ENCODE assay signal across 29 cellular contexts in the genomic region with DNA sequence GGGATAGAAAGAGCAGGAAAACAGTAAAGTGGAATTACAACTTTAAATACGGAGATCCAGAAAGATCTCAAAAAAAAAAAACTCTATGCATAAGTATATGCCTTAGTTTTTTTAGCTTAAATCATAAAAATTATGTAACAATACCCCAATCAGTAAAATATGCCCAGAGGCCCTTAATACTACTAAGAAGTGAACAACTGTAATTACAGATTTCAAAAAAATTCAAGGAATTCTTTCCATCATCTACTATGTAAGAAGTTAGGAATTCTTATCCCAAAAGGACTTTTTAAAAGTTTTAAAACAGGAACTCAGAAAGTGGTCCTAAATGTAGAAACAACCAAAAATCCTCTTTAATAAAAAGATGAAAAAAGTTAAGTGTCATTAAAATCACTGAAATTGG.
A peak's percentile ranks its signal among the peaks of the same experiment; 100 is the strongest.
DNase-seq lines count a peak whose midpoint lies in the region; FAIRE-seq and TF ChIP-seq lines count a peak whose summit lies in the region.
"Had no signal": no experiment of that assay in that cellular context is flagged by ENCODE, and none has a peak within 500 bp of the region (broad histone marks: within the 10 kb centered on the region; RNA-seq: fewer than 3 reads in every experiment).

No MANE protein-coding gene starts in this region.

- H3K4me3 ChIP-seq in mammary epithelial cell (replicated peaks in 1 of 3; ENCODE audit: insufficient read depth in 1 of 3, low read depth in 2 of 3, low read length in 3 of 3) = no peak overlapping the region
- H3K4me3 ChIP-seq in breast epithelium = no peak overlapping the region
- H3K4me3 ChIP-seq in skeletal muscle satellite cell (ENCODE audit: low read length) = no peak overlapping the region
- no peak overlapping the region for H3K4me3 ChIP-seq in neuronal stem cell (ENCODE audit: low read length in 2 of 2)
- H3K4me3 ChIP-seq: gastroesophageal sphincter, ovary, spleen, tibial nerve had no signal

- no peak overlapping the region for H3K4ac ChIP-seq in neuronal stem cell (ENCODE audit: low read length)

- H3K79me1 ChIP-seq in neuronal stem cell (ENCODE audit: low read depth, low read length) = no peaks in the 10 kb centered on the region

- H3K4me2 ChIP-seq in mammary epithelial cell (ENCODE audit: insufficient read depth, low read depth, low read length) (peak overlapping the region; percentile 16), skeletal muscle satellite cell (ENCODE audit: low read length) (peak overlapping the region; percentile 59), neuronal stem cell (ENCODE audit: insufficient read depth, low read length, poor library complexity, severe bottlenecking) (no peak overlapping the region)

- DNase-seq in mammary epithelial cell (no peak), breast epithelium (ENCODE audit: low spot score in 2 of 2) (no peak), amniotic epithelial cell (ENCODE audit: low read depth) (peak; percentile 7), frontal cortex (ENCODE audit: low spot score in 2 of 2) (no peak), neuronal stem cell (ENCODE audit: low spot score) (no peak), DMS153 (lab: John Stamatoyannopoulos, UW) (no peak)
- DNase-seq in activated CD4-positive, alpha-beta T cell treated with anti-CD3 and anti-CD28 coated beads for 48 hours = no peak
- DNase-seq: activated CD4-positive, CD25-positive, alpha-beta regulatory T cell treated with anti-CD3 and anti-CD28 coated beads, Interleukin-2, amount 50 U/mL, for 72 hours; activated CD8-positive, alpha-beta T cell treated with anti-CD3 and anti-CD28 coated beads for 36 hours; activated naive CD8-positive, alpha-beta T cell treated with anti-CD3 and anti-CD28 coated beads, Interleukin-2, amount 50 U/mL, for 24 hours; activated T-cell treated with anti-CD3 and anti-CD28 coated beads for 4 hours; AML-193; CD4-positive, alpha-beta T cell; hippocampal formation; left ventricle myocardium superior; midbrain; natural killer cell; NCI-H1092 treated with DMSO at 0.1 percent for 48 hours; NCI-H2029; NCI-H526; NK-92 treated with Interleukin-12 subunit alpha and Interleukin-12 subunit beta, amount 100 ng/mL, for 24 hours; ovary; retina; SHP77 treated with DMSO at 0.1 percent for 48 hours; spleen had no signal

- no peak overlapping the region for H4K8ac ChIP-seq in neuronal stem cell (ENCODE audit: low read depth, low read length)

- FAIRE-seq in frontal cortex (lab: Jason Lieb, UNC) = peak; percentile 19

- no peak overlapping the region for H2AFZ ChIP-seq in mammary epithelial cell (ENCODE audit: low read depth, low read length)
- H2AFZ ChIP-seq in neuronal stem cell (ENCODE audit: low read length) = no peak overlapping the region

- CTCF ChIA-PET in mammary epithelial cell (lab: Charles Lee; ENCODE audit: low non-redundant PET) = no interaction called here

- no peak overlapping the region for H2AK5ac ChIP-seq in neuronal stem cell (ENCODE audit: low read depth, low read length)

- peaks cover 3% of the 10 kb centered on the region for H3K36me3 ChIP-seq in mammary epithelial cell (ENCODE audit: insufficient read depth, low read length)
- H3K36me3 ChIP-seq in breast epithelium = no peaks in the 10 kb centered on the region
- no peaks in the 10 kb centered on the region for H3K36me3 ChIP-seq in skeletal muscle satellite cell (ENCODE audit: insufficient read depth, low read length)
- peaks cover 2 to 46% of the 10 kb centered on the region in 2 donors for H3K36me3 ChIP-seq in neuronal stem cell (replicated peaks in 1 of 2; ENCODE audit: control insufficient read depth in 2 of 2, insufficient read depth in 2 of 2, low read length in 2 of 2)
- H3K36me3 ChIP-seq: ovary had no signal

- H3K27me3 ChIP-seq in mammary epithelial cell (ENCODE audit: insufficient read depth, low read length) (no peaks in the 10 kb centered on the region), breast epithelium (no peaks in the 10 kb centered on the region), skeletal muscle satellite cell (ENCODE audit: control insufficient read depth, insufficient read depth, low read length) (no peaks in the 10 kb centered on the region), neuronal stem cell (ENCODE audit: control insufficient read depth in 3 of 3, insufficient read depth in 3 of 3, low read depth in 1 of 3, low read length in 3 of 3) (no peaks in the 10 kb centered on the region)
- H3K27me3 ChIP-seq: gastroesophageal sphincter, ovary, spleen, tibial nerve had no signal

- H2BK12ac ChIP-seq in neuronal stem cell (ENCODE audit: low read length) = no peak overlapping the region

- H3K9ac ChIP-seq in mammary epithelial cell (ENCODE audit: insufficient read depth, low read length) (no peak overlapping the region), skeletal muscle satellite cell (ENCODE audit: low read depth, low read length) (peak overlapping the region; percentile 67), neuronal stem cell (ENCODE audit: low read depth, low read length, poor library complexity) (no peak overlapping the region)

- no peaks in the 10 kb centered on the region for H4K20me1 ChIP-seq in mammary epithelial cell (ENCODE audit: insufficient read depth, low read length)

- no peak overlapping the region for H2BK15ac ChIP-seq in neuronal stem cell (ENCODE audit: low read length)

- intact Hi-C loops in mammary epithelial cell (cut with micrococcal nuclease) (no loop called here), breast epithelium (cut with DNase I; ENCODE audit: low total_unique reads) (no loop called here)

- BruUV-seq in mammary epithelial cell (replicated peaks; lab: Mats Ljungman, UMichigan) = no TSS peak

- WGBS in mammary epithelial cell (ENCODE audit: low coverage, missing lambda C conversion rate) = 11% methylated on average over 1 of the region's 1 CpG
- WGBS in neuronal stem cell (ENCODE audit: extremely low coverage in 2 of 2, insufficient read length in 2 of 2, insufficient replicate concordance in 1 of 2), 2 donors = no CpG with 5 or more reads among the region's 1 CpG

- no peak overlapping the region for H3K18ac ChIP-seq in neuronal stem cell (ENCODE audit: low read length)

- no peak for TF ChIP-seq POLR2A in breast epithelium (IDR thresholded peaks at IDR 0.05)

- dilution Hi-C loops in mammary epithelial cell (cut with HindIII; ENCODE audit: low sequenced_read_pairs) = no loop called here

- H3K9me3 ChIP-seq in mammary epithelial cell (replicated peaks; ENCODE audit: insufficient read depth, low read length) (no peaks in the 10 kb centered on the region), breast epithelium (no peaks in the 10 kb centered on the region), skeletal muscle satellite cell (replicated peaks; ENCODE audit: low read length) (no peaks in the 10 kb centered on the region), neuronal stem cell (replicated peaks in 1 of 2; ENCODE audit: control insufficient read depth in 2 of 2, insufficient read depth in 1 of 2, low read depth in 1 of 2, low read length in 2 of 2) (no peaks in the 10 kb centered on the region)
- H3K9me3 ChIP-seq: gastroesophageal sphincter, ovary, spleen, tibial nerve had no signal

- H3K27ac ChIP-seq in mammary epithelial cell (ENCODE audit: insufficient read depth, low read depth, low read length) (no peak overlapping the region), breast epithelium (no peak overlapping the region), neuronal stem cell (replicated peaks; ENCODE audit: low read length) (no peak overlapping the region)
- H3K27ac ChIP-seq: 22Rv1, gastroesophageal sphincter, ovary, spleen had no signal

- no peaks in the 10 kb centered on the region for H3K79me2 ChIP-seq in mammary epithelial cell (ENCODE audit: insufficient read depth, low read length)

- no peak overlapping the region for H3K14ac ChIP-seq in neuronal stem cell (ENCODE audit: low read length)

- no peak overlapping the region for H2BK5ac ChIP-seq in neuronal stem cell (ENCODE audit: low read length)

- no peak overlapping the region for H3K23ac ChIP-seq in neuronal stem cell (ENCODE audit: low read depth, low read length, poor library complexity)

- no peak overlapping the region for H4K91ac ChIP-seq in neuronal stem cell (ENCODE audit: low read depth, low read length, poor library complexity)

- in situ Hi-C loops in mammary epithelial cell (cut with MboI; ENCODE audit: low sequenced_read_pairs in 2 of 2) = no loop called here

- TF ChIP-seq CTCF in mammary epithelial cell (conservative IDR thresholded peaks at IDR 0.05 in 1 of 2, IDR thresholded peaks at IDR 0.05 in 1 of 2; ENCODE audit: extremely low read depth in 1 of 2, insufficient read depth in 1 of 2, low read depth in 1 of 2, low read length in 2 of 2) = no peak
- no peak for TF ChIP-seq CTCF in breast epithelium (IDR thresholded peaks at IDR 0.05)

- H2BK120ac ChIP-seq in neuronal stem cell (ENCODE audit: low read depth, low read length) = no peak overlapping the region

- H3K4me1 ChIP-seq in mammary epithelial cell (ENCODE audit: insufficient read depth, low read length) (no peaks in the 10 kb centered on the region), breast epithelium (no peaks in the 10 kb centered on the region), skeletal muscle satellite cell (ENCODE audit: control insufficient read depth, insufficient read depth, low read length) (peaks cover 13% of the 10 kb centered on the region), neuronal stem cell (ENCODE audit: control insufficient read depth in 2 of 2, insufficient read depth in 1 of 2, low read depth in 1 of 2, low read length in 2 of 2) (no peaks in the 10 kb centered on the region)
